8 cellular contexts compared by ENCODE assay signal in genomic region chr15:79897380-79897678, GRCh38. TPM values are rescaled to one million over a fixed set of nuclear protein-coding genes. Genes with fewer than 3 reads are reported as not detected.
DNase-seq lines count a peak whose midpoint lies in the region; ATAC-seq and TF ChIP-seq lines count a peak whose summit lies in the region.

No MANE protein-coding gene starts in this region.

- POLR2A ChIA-PET in A673 (lab: Charles Lee; ENCODE audit: low non-redundant PET): no interaction called here

- H3K9ac ChIP-seq in mammary epithelial cell (ENCODE audit: insufficient read depth, low read length): peak overlapping the region; percentile 81
- peak overlapping the region; percentile 91 to 93 for H3K9ac ChIP-seq in mucosa of rectum (ENCODE audit: low read depth in 1 of 2, low read length in 2 of 2)

- no peaks in the 10 kb centered on the region for H3K36me3 ChIP-seq in A673 (ENCODE audit: insufficient read depth, low read length, poor library complexity, severe bottlenecking)
- H3K36me3 ChIP-seq in mammary epithelial cell (ENCODE audit: insufficient read depth, low read length): no peaks in the 10 kb centered on the region
- H3K36me3 ChIP-seq in mucosa of rectum (ENCODE audit: control insufficient read depth in 2 of 2, insufficient read depth in 2 of 2, low read length in 2 of 2): no peaks in the 10 kb centered on the region

- peak; percentile 9 for ATAC-seq in HG02571 (IDR thresholded peaks at IDR 0.05; ENCODE audit: unreplicated experiment)
- no peak for ATAC-seq in GM18907 (IDR thresholded peaks at IDR 0.05; ENCODE audit: unreplicated experiment)
- no peak for ATAC-seq in GM21786 (IDR thresholded peaks at IDR 0.05; ENCODE audit: unreplicated experiment)

- 15% methylated on average over 8 of the region's 8 CpGs for WGBS in mammary epithelial cell (ENCODE audit: low coverage, missing lambda C conversion rate)

- CTCF ChIA-PET in A673 (lab: Charles Lee) (interaction anchor here (1.0 kb wide), 1 partner anchor 26 kb away, joined by 3 read pairs; no protein-coding TSS in a partner anchor), mammary epithelial cell (lab: Charles Lee; ENCODE audit: low non-redundant PET) (no interaction called here)

- DNase-seq in A673 (ENCODE audit: low spot score) (no peak), mammary epithelial cell (no peak), NCI-H2081 treated with DMSO at 0.1 percent for 48 hours (lab: John Stamatoyannopoulos, UW) (no peak), AG20443 (ENCODE audit: low spot score) (no peak)

- intact Hi-C loops in A673 (cut with micrococcal nuclease; ENCODE audit: unreplicated experiment) (loop anchor here (2.0 to 5.0 kb wide), 2 partner anchors 95 to 275 kb away; no protein-coding TSS in a partner anchor), mammary epithelial cell (cut with micrococcal nuclease) (loop anchor here (1.0 kb wide), 1 partner anchor 26 kb away; no protein-coding TSS in a partner anchor)

- H4K20me1 ChIP-seq in mammary epithelial cell (ENCODE audit: insufficient read depth, low read length): no peaks in the 10 kb centered on the region

- H3K4me2 ChIP-seq in mammary epithelial cell (ENCODE audit: insufficient read depth, low read depth, low read length): peak overlapping the region; percentile 96

- H3K4me3 ChIP-seq in A673 (ENCODE audit: low read depth, low read length, poor library complexity, severe bottlenecking) (peak overlapping the region; percentile 89), mammary epithelial cell (replicated peaks in 1 of 3; ENCODE audit: insufficient read depth in 1 of 3, low read depth in 2 of 3, low read length in 3 of 3) (peak overlapping the region; percentile 51 to 73 (median 59)), mucosa of rectum (ENCODE audit: low read length in 2 of 2) (peak overlapping the region; percentile 93 to 94)

- in situ Hi-C loops in mammary epithelial cell (cut with MboI; ENCODE audit: low sequenced_read_pairs in 2 of 2): loop anchor here in 1 of 2 donors (10.0 kb wide), 1 partner anchor 87 kb away; no protein-coding TSS in a partner anchor

- H3K27ac ChIP-seq in A673 (ENCODE audit: low read depth, low read length, poor library complexity, severe bottlenecking) (peak overlapping the region; percentile 92), mammary epithelial cell (ENCODE audit: insufficient read depth, low read depth, low read length) (peak overlapping the region; percentile 76), mucosa of rectum (ENCODE audit: low read depth in 2 of 2, low read length in 2 of 2) (peak overlapping the region; percentile 94 to 97)

- H3K9me3 ChIP-seq in A673 (ENCODE audit: low read depth, low read length, poor library complexity, severe bottlenecking): no peaks in the 10 kb centered on the region
- H3K9me3 ChIP-seq in mammary epithelial cell (replicated peaks; ENCODE audit: insufficient read depth, low read length): no peaks in the 10 kb centered on the region
- no peaks in the 10 kb centered on the region for H3K9me3 ChIP-seq in mucosa of rectum (ENCODE audit: control insufficient read depth in 2 of 2, low read length in 2 of 2)

- H3K27me3 ChIP-seq in A673 (replicated peaks; ENCODE audit: insufficient read depth, low read depth, low read length, poor library complexity) (no peaks in the 10 kb centered on the region), mammary epithelial cell (ENCODE audit: insufficient read depth, low read length) (no peaks in the 10 kb centered on the region), mucosa of rectum (ENCODE audit: control insufficient read depth in 2 of 2, insufficient read depth in 2 of 2, low read length in 2 of 2) (no peaks in the 10 kb centered on the region)

- H2AFZ ChIP-seq in mammary epithelial cell (ENCODE audit: low read depth, low read length): peak overlapping the region; percentile 94

- dilution Hi-C loops in mammary epithelial cell (cut with HindIII; ENCODE audit: low sequenced_read_pairs): no loop called here

- BruUV-seq in A673 (replicated peaks; lab: Mats Ljungman, UMichigan): no TSS peak
- BruUV-seq in mammary epithelial cell (replicated peaks; lab: Mats Ljungman, UMichigan): TSS peak; percentile 90

- TF ChIP-seq CTCF in A673 (conservative IDR thresholded peaks at IDR 0.05; ENCODE audit: low read depth, low read length) (no peak), mammary epithelial cell (conservative IDR thresholded peaks at IDR 0.05 in 1 of 2, IDR thresholded peaks at IDR 0.05 in 1 of 2; ENCODE audit: extremely low read depth in 1 of 2, insufficient read depth in 1 of 2, low read depth in 1 of 2, low read length in 2 of 2) (no peak)

- H3K79me2 ChIP-seq in mammary epithelial cell (ENCODE audit: insufficient read depth, low read length): peaks cover 26% of the 10 kb centered on the region

- H3K4me1 ChIP-seq in A673 (ENCODE audit: insufficient read depth, low read length, poor library complexity, severe bottlenecking): no peaks in the 10 kb centered on the region
- peaks cover 12% of the 10 kb centered on the region for H3K4me1 ChIP-seq in mammary epithelial cell (ENCODE audit: insufficient read depth, low read length)
- H3K4me1 ChIP-seq in mucosa of rectum (ENCODE audit: control insufficient read depth in 2 of 2, insufficient read depth in 2 of 2, low read length in 2 of 2): peaks cover 3 to 10% of the 10 kb centered on the region in 2 donors

RNA-seq across cellular contexts. Expression of gene MTHFS, which starts 0.5 kb away (rescaled TPM):
- total RNA-seq in A673 (2021) (8.7 and 9.4 TPM in 2 replicates), mammary epithelial cell (10 to 100 TPM; 21.7 to 32.8 TPM)
- 39.0 TPM for polyA plus RNA-seq in mammary epithelial cell
- polyA minus RNA-seq in mammary epithelial cell: 2.7 TPM
